ENCODE assay signal across 25 cellular contexts in the genomic region with DNA sequence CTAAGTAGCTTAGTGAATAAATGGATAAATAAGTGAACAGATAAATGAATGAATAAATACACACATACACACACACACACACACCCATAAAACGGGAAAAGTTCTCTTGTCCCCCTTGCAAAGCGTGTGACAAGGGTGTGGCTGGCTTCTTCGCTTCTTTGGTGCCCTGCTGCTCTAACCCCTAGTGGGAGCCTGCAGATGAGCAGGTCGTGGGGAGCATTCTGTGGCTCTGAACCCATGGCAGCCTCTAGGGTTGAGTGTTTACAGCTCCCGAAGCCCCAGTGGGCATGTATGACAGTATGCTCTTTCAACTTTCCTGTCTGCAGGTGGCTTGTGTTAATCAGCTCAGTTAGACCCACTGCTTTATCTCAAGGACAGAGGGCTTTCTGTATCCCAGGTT.
"Had no signal": no experiment of that assay in that cellular context is flagged by ENCODE, and none has a peak within 500 bp of the region (broad histone marks: within the 10 kb centered on the region; RNA-seq: fewer than 3 reads in every experiment).

No MANE protein-coding gene starts in this region.

- H3K4me3 Mint-ChIP-seq: naive thymus-derived CD4-positive, alpha-beta T cell; natural killer cell treated with Interleukin-12 subunit alpha and Interleukin-12 subunit beta and Interleukin-15 and Interleukin-18, amount 100 ng/mL, for 72 hours; stimulated activated memory B cell treated with anti-CD40 and anti-IgM and Interleukin-4, amounts not matched to agents 10 μg/mL and 1 μg/mL and 100 μg/mL, for 72 hours; stimulated activated naive CD8-positive, alpha-beta T cell treated with anti-CD3 and anti-CD28 coated beads, Interleukin-15, amount 100 ng/mL, for 72 hours; type B pancreatic cell had no signal

- H3K27ac Mint-ChIP-seq: naive thymus-derived CD4-positive, alpha-beta T cell; natural killer cell treated with Interleukin-12 subunit alpha and Interleukin-12 subunit beta and Interleukin-15 and Interleukin-18, amount 100 ng/mL, for 72 hours; progenitor cell of endocrine pancreas; stimulated activated memory B cell treated with anti-CD40 and anti-IgM and Interleukin-4, amounts not matched to agents 10 μg/mL and 1 μg/mL and 100 μg/mL, for 72 hours; stimulated activated naive CD8-positive, alpha-beta T cell treated with anti-CD3 and anti-CD28 coated beads, Interleukin-15, amount 100 ng/mL, for 72 hours; type B pancreatic cell had no signal

- H3K27me3 ChIP-seq: left lung, ovary, right atrium auricular region, right lobe of liver, tibial nerve, uterus had no signal

- DNase-seq: islet precursor cell; left colon; mammary epithelial cell; midbrain; mucosa of descending colon; naive thymus-derived CD4-positive, alpha-beta T cell; ovary; right lobe of liver; stimulated activated CD4-positive, alpha-beta T cell treated with anti-CD3 and anti-CD28 coated beads, Interleukin-1b, Interleukin-23, amount 100 ng/mL, for 48 hours; stimulated activated CD4-positive, alpha-beta T cell treated with anti-CD3 and anti-CD28 coated beads, Interleukin-2, amount 100 ng/mL, for 48 hours; stimulated activated CD4-positive, alpha-beta T cell treated with anti-CD3 and anti-CD28 coated beads, Interleukin-4, amount 100 ng/mL, for 4 hours; stimulated activated CD8-positive, alpha-beta memory T cell treated with anti-CD3 and anti-CD28 coated beads, Interleukin-4, amount 100 ng/mL, for 48 hours; stimulated activated naive CD4-positive, alpha-beta T cell treated with Interleukin-2 at 50 U/mL for 16 hours; stimulated activated naive CD8-positive, alpha-beta T cell treated with anti-CD3 and anti-CD28 coated beads, Interleukin-15, amount 100 ng/mL, for 72 hours; substantia nigra; uterus had no signal

- ATAC-seq: left colon; left lung; lower lobe of right lung; mucosa of descending colon; naive thymus-derived CD4-positive, alpha-beta T cell; natural killer cell treated with Interleukin-12 subunit alpha and Interleukin-12 subunit beta and Interleukin-15 and Interleukin-18, amount 100 ng/mL, for 72 hours; right lobe of liver; stimulated activated memory B cell treated with anti-CD40 and anti-IgM and Interleukin-4, amounts not matched to agents 10 μg/mL and 1 μg/mL and 100 μg/mL, for 72 hours; stimulated activated naive CD8-positive, alpha-beta T cell treated with anti-CD3 and anti-CD28 coated beads, Interleukin-15, amount 100 ng/mL, for 72 hours had no signal

- H3K9me3 ChIP-seq: left lung, lower lobe of right lung, mucosa of descending colon, ovary, right atrium auricular region, right lobe of liver, tibial nerve, uterus had no signal

- H3K4me3 ChIP-seq: left lung, lower lobe of right lung, mucosa of descending colon, ovary, right atrium auricular region, right lobe of liver, smooth muscle cell, tibial nerve, uterus had no signal

- H3K27ac ChIP-seq: left lung, lower lobe of right lung, ovary, right atrium auricular region, right lobe of liver, tibial nerve, uterus had no signal

- H3K36me3 Mint-ChIP-seq: naive thymus-derived CD4-positive, alpha-beta T cell; natural killer cell treated with Interleukin-12 subunit alpha and Interleukin-12 subunit beta and Interleukin-15 and Interleukin-18, amount 100 ng/mL, for 72 hours; stimulated activated memory B cell treated with anti-CD40 and anti-IgM and Interleukin-4, amounts not matched to agents 10 μg/mL and 1 μg/mL and 100 μg/mL, for 72 hours; type B pancreatic cell had no signal

- H3K4me1 ChIP-seq: left lung, lower lobe of right lung, right atrium auricular region, right lobe of liver, tibial nerve, uterus had no signal

- H3K27me3 Mint-ChIP-seq: naive thymus-derived CD4-positive, alpha-beta T cell; natural killer cell treated with Interleukin-12 subunit alpha and Interleukin-12 subunit beta and Interleukin-15 and Interleukin-18, amount 100 ng/mL, for 72 hours; progenitor cell of endocrine pancreas; stimulated activated memory B cell treated with anti-CD40 and anti-IgM and Interleukin-4, amounts not matched to agents 10 μg/mL and 1 μg/mL and 100 μg/mL, for 72 hours; stimulated activated naive CD8-positive, alpha-beta T cell treated with anti-CD3 and anti-CD28 coated beads, Interleukin-15, amount 100 ng/mL, for 72 hours; type B pancreatic cell had no signal

- H3K4me1 Mint-ChIP-seq: naive thymus-derived CD4-positive, alpha-beta T cell; stimulated activated memory B cell treated with anti-CD40 and anti-IgM and Interleukin-4, amounts not matched to agents 10 μg/mL and 1 μg/mL and 100 μg/mL, for 72 hours; stimulated activated naive CD8-positive, alpha-beta T cell treated with anti-CD3 and anti-CD28 coated beads, Interleukin-15, amount 100 ng/mL, for 72 hours had no signal

- H3K4me2 ChIP-seq: smooth muscle cell had no signal

- H3K9me3 Mint-ChIP-seq: stimulated activated memory B cell treated with anti-CD40 and anti-IgM and Interleukin-4, amounts not matched to agents 10 μg/mL and 1 μg/mL and 100 μg/mL, for 72 hours; type B pancreatic cell had no signal

- H3K36me3 ChIP-seq: left lung, lower lobe of right lung, ovary, right atrium auricular region, right lobe of liver, tibial nerve, uterus had no signal
